Comparison of ENCODE assay signal across 21 cellular contexts in genomic region chr1:178273707-178274410, GRCh38.
DNase-seq lines count a peak whose midpoint lies in the region; ATAC-seq and TF ChIP-seq lines count a peak whose summit lies in the region.
"Had no signal": no experiment of that assay in that cellular context is flagged by ENCODE, and none has a peak within 500 bp of the region (broad histone marks: within the 10 kb centered on the region; RNA-seq: fewer than 3 reads in every experiment).

No MANE protein-coding gene starts in this region.

- no peak overlapping the region for H2AFZ ChIP-seq in trophoblast cell (ENCODE audit: insufficient read depth, low read length, poor library complexity)

- peaks cover 14% of the 10 kb centered on the region for H3K79me1 ChIP-seq in trophoblast cell (ENCODE audit: low read length)

- H3K27me3 Mint-ChIP-seq in activated T-cell treated with anti-CD3 and anti-CD28 coated beads, Interleukin-2, amount 50 U/mL, for 4 hours (ENCODE audit: low read depth): no peaks in the 10 kb centered on the region
- H3K27me3 Mint-ChIP-seq: CD4-positive, alpha-beta T cell had no signal

- H2BK120ac ChIP-seq in trophoblast cell (ENCODE audit: insufficient read depth, low read length, poor library complexity): no peak overlapping the region

- DNase-seq in SKM-1 (lab: John Stamatoyannopoulos, UW; ENCODE audit: unreplicated experiment) (peak; percentile 60), trophoblast cell (peak; percentile 11 to 80), left lung (no peak), iPS-NIHi11 (ENCODE audit: low spot score) (no peak)
- DNase-seq in activated T-cell treated with anti-CD3 and anti-CD28 coated beads, Interleukin-2, amount 50 U/mL, for 4 hours: no peak
- DNase-seq in activated naive CD4-positive, alpha-beta T cell treated with anti-CD3 and anti-CD28 coated beads, Interleukin-2, amount 50 U/mL, for 72 hours (ENCODE audit: low spot score in 2 of 2): no peak
- DNase-seq: CD4-positive, alpha-beta T cell; colonic mucosa; KG1; NCI-H1694 treated with DMSO at 0.1 percent for 48 hours; NCI-H748 treated with DMSO at 0.1 percent for 48 hours; occipital lobe; SIG-M5; spleen had no signal

- no peaks in the 10 kb centered on the region for H3K27me3 ChIP-seq in trophoblast cell (ENCODE audit: insufficient read depth, low read length)
- H3K27me3 ChIP-seq in left lung: no peaks in the 10 kb centered on the region
- H3K27me3 ChIP-seq: colonic mucosa, spleen, suprapubic skin had no signal

- WGBS in trophoblast cell (ENCODE audit: extremely low coverage, insufficient coverage, insufficient read length): no CpG with 5 or more reads among the region's 6 CpGs

- TF ChIP-seq CTCF in left lung (IDR thresholded peaks at IDR 0.05): no peak

- H3K27ac ChIP-seq in trophoblast cell (ENCODE audit: low read depth, low read length) (no peak overlapping the region), left lung (no peak overlapping the region)
- H3K27ac ChIP-seq: colonic mucosa, spleen, suprapubic skin, VCaP had no signal

- H3K4me3 ChIP-seq in trophoblast cell (ENCODE audit: low read depth, low read length) (no peak overlapping the region), left lung (no peak overlapping the region)
- H3K4me3 ChIP-seq: colonic mucosa, spleen, suprapubic skin had no signal

- no peak overlapping the region for H3K4me3 Mint-ChIP-seq in activated T-cell treated with anti-CD3 and anti-CD28 coated beads, Interleukin-2, amount 50 U/mL, for 4 hours
- H3K4me3 Mint-ChIP-seq: activated naive CD8-positive, alpha-beta T cell; CD4-positive, alpha-beta T cell; memory B cell had no signal

- no peak overlapping the region for H4K12ac ChIP-seq in trophoblast cell (ENCODE audit: low read depth, low read length)

- H3K9me3 ChIP-seq in trophoblast cell (ENCODE audit: insufficient read depth, low read depth, low read length): no peaks in the 10 kb centered on the region
- no peaks in the 10 kb centered on the region for H3K9me3 ChIP-seq in left lung
- H3K9me3 ChIP-seq: colonic mucosa, suprapubic skin had no signal

- no peak overlapping the region for H3K18ac ChIP-seq in trophoblast cell (ENCODE audit: low read length)

- no peak overlapping the region for H4K8ac ChIP-seq in trophoblast cell (ENCODE audit: low read depth, low read length)

- no peaks in the 10 kb centered on the region for H3K36me3 Mint-ChIP-seq in activated T-cell treated with anti-CD3 and anti-CD28 coated beads, Interleukin-2, amount 50 U/mL, for 4 hours (ENCODE audit: insufficient read depth)
- no peaks in the 10 kb centered on the region for H3K36me3 Mint-ChIP-seq in activated naive CD4-positive, alpha-beta T cell treated with anti-CD3 and anti-CD28 coated beads, Interleukin-2, amount 50 U/mL, for 72 hours
- H3K36me3 Mint-ChIP-seq: activated naive CD8-positive, alpha-beta T cell; memory B cell had no signal

- peaks cover 0 to 2% of the 10 kb centered on the region in 2 experiments for H3K36me3 ChIP-seq in trophoblast cell (ENCODE audit: control insufficient read depth in 1 of 2, insufficient read depth in 2 of 2, low read length in 2 of 2)
- no peaks in the 10 kb centered on the region for H3K36me3 ChIP-seq in left lung
- H3K36me3 ChIP-seq: colonic mucosa, spleen, suprapubic skin had no signal

- H3K9ac ChIP-seq in trophoblast cell (ENCODE audit: low read length): no peak overlapping the region

- no peaks in the 10 kb centered on the region for H3K4me1 Mint-ChIP-seq in activated T-cell treated with anti-CD3 and anti-CD28 coated beads, Interleukin-2, amount 50 U/mL, for 4 hours (ENCODE audit: low read depth)
- H3K4me1 Mint-ChIP-seq: memory B cell had no signal

- H3K4me2 ChIP-seq in trophoblast cell (ENCODE audit: low read length): no peak overlapping the region

- intact Hi-C loops in left lung (cut with DNase I): loop anchor here in 1 of 2 donors (10.0 kb wide), 1 partner anchor 239 kb away; no protein-coding TSS in a partner anchor

- H2BK5ac ChIP-seq in trophoblast cell (ENCODE audit: low read depth, low read length, poor library complexity): no peak overlapping the region

- no peak overlapping the region for H2AK5ac ChIP-seq in trophoblast cell (ENCODE audit: low read length)

- ATAC-seq in GM19372 (IDR thresholded peaks at IDR 0.05; ENCODE audit: low read depth, unreplicated experiment) (peak; percentile 78), HG03521 (IDR thresholded peaks at IDR 0.05; ENCODE audit: unreplicated experiment) (peak; percentile 62), left lung (no peak)
- ATAC-seq in activated T-cell treated with anti-CD3 and anti-CD28 coated beads, Interleukin-2, amount 50 U/mL, for 4 hours: no peak
- ATAC-seq in activated naive CD4-positive, alpha-beta T cell treated with anti-CD3 and anti-CD28 coated beads, Interleukin-2, amount 50 U/mL, for 72 hours: no peak
- ATAC-seq: esophagus mucosa had no signal

- no peaks in the 10 kb centered on the region for H3K9me3 Mint-ChIP-seq in activated T-cell treated with anti-CD3 and anti-CD28 coated beads, Interleukin-2, amount 50 U/mL, for 4 hours
- peaks cover 0 to 3% of the 10 kb centered on the region in 2 donors for H3K9me3 Mint-ChIP-seq in activated naive CD4-positive, alpha-beta T cell treated with anti-CD3 and anti-CD28 coated beads, Interleukin-2, amount 50 U/mL, for 72 hours
- H3K9me3 Mint-ChIP-seq: CD4-positive, alpha-beta T cell had no signal

- H3K79me2 ChIP-seq in trophoblast cell (ENCODE audit: control insufficient read depth, insufficient read depth, low read length, poor library complexity): peaks cover 3% of the 10 kb centered on the region

- no peak overlapping the region for H3K23ac ChIP-seq in trophoblast cell (ENCODE audit: low read length)

- H4K91ac ChIP-seq in trophoblast cell (ENCODE audit: low read depth, low read length): no peak overlapping the region

- H3K27ac Mint-ChIP-seq in activated naive CD4-positive, alpha-beta T cell treated with anti-CD3 and anti-CD28 coated beads, Interleukin-2, amount 50 U/mL, for 72 hours: no peak overlapping the region
- H3K27ac Mint-ChIP-seq: activated naive CD8-positive, alpha-beta T cell; CD4-positive, alpha-beta T cell; memory B cell had no signal

- H3K4me1 ChIP-seq in trophoblast cell (ENCODE audit: control insufficient read depth in 1 of 2, insufficient read depth in 2 of 2, low read length in 2 of 2) (peaks cover 8 to 13% of the 10 kb centered on the region in 2 experiments), left lung (peaks cover 0 to 37% of the 10 kb centered on the region in 2 donors)
- H3K4me1 ChIP-seq: colonic mucosa had no signal

- no peak overlapping the region for H3K4ac ChIP-seq in trophoblast cell (ENCODE audit: low read depth, low read length)

- H3K14ac ChIP-seq in trophoblast cell (ENCODE audit: low read length): no peak overlapping the region

- H2BK12ac ChIP-seq in trophoblast cell (ENCODE audit: low read length): no peak overlapping the region

Comparison
In these comparisons a context has a peak if more than half of its experiments do, and no peak if none do; other contexts are left out.
1. ATAC-seq: peak in GM19372 (single experiment) and HG03521 (single experiment); none in activated T-cell treated with anti-CD3 and anti-CD28 coated beads, Interleukin-2, amount 50 U/mL, for 4 hours (0 of 2), activated naive CD4-positive, alpha-beta T cell treated with anti-CD3 and anti-CD28 coated beads, Interleukin-2, amount 50 U/mL, for 72 hours (0 of 2) and left lung (single experiment).
2. DNase-seq: peak in SKM-1 (single experiment) and trophoblast cell (2 of 2); none in activated T-cell treated with anti-CD3 and anti-CD28 coated beads, Interleukin-2, amount 50 U/mL, for 4 hours (single experiment), activated naive CD4-positive, alpha-beta T cell treated with anti-CD3 and anti-CD28 coated beads, Interleukin-2, amount 50 U/mL, for 72 hours (0 of 2), left lung (0 of 2) and iPS-NIHi11 (single experiment).